ENCODE assay signal across 5 cellular contexts in the genomic region with DNA sequence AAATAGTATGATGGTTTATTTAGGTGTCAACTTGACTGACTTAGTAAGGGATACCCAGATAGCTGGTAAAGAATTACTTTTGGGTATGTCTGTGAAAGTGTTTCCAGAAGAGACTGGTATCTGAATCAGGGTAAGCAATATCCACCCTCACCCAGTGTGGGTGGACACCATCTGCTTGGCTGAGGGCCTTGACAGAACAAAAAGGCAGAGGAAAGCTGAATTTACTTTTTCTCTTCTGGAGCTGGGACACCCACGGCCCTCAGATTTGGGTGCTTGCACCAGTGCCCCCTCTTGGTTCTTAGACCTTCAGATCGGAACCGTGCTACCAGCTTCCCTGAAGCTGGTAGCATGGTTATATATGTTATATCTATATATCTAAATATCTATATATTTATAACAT.
"Had no signal": no experiment of that assay in that cellular context is flagged by ENCODE, and none has a peak within 500 bp of the region (broad histone marks: within the 10 kb centered on the region; RNA-seq: fewer than 3 reads in every experiment).

No MANE protein-coding gene starts in this region.

- DNase-seq: H9, HCEC 1CT, KBM-7 had no signal

- ATAC-seq: GM23338, HepG2 had no signal
